ENCODE assay signal across 1 cellular context in the genomic region with DNA sequence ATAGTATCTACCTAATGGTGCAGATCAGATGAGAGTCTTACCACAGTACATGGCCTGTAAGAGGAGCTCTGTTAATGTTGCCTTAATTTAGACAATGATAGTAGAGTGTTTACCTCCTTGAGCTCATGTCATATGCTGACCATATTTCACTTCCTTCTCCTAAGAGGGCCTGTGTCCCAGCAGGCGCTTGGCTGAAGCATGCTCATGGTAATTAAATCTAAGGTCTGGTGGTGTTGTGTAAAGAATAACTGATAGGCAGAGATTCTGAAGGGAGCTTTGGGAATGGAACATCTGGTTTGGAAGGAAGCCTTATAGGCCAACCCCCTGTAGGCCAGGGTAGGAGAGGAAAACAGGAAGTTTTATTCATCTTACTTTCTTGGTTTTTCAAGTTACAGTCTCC.
TF ChIP-seq lines count a peak whose summit lies in the region.

No MANE protein-coding gene starts in this region.

TF ChIP-seq in H1, 55 proteins besides CTCF, POLR2A, EP300 and RAD21 (continued from another document):
- TF ChIP-seq, protein P1, sequence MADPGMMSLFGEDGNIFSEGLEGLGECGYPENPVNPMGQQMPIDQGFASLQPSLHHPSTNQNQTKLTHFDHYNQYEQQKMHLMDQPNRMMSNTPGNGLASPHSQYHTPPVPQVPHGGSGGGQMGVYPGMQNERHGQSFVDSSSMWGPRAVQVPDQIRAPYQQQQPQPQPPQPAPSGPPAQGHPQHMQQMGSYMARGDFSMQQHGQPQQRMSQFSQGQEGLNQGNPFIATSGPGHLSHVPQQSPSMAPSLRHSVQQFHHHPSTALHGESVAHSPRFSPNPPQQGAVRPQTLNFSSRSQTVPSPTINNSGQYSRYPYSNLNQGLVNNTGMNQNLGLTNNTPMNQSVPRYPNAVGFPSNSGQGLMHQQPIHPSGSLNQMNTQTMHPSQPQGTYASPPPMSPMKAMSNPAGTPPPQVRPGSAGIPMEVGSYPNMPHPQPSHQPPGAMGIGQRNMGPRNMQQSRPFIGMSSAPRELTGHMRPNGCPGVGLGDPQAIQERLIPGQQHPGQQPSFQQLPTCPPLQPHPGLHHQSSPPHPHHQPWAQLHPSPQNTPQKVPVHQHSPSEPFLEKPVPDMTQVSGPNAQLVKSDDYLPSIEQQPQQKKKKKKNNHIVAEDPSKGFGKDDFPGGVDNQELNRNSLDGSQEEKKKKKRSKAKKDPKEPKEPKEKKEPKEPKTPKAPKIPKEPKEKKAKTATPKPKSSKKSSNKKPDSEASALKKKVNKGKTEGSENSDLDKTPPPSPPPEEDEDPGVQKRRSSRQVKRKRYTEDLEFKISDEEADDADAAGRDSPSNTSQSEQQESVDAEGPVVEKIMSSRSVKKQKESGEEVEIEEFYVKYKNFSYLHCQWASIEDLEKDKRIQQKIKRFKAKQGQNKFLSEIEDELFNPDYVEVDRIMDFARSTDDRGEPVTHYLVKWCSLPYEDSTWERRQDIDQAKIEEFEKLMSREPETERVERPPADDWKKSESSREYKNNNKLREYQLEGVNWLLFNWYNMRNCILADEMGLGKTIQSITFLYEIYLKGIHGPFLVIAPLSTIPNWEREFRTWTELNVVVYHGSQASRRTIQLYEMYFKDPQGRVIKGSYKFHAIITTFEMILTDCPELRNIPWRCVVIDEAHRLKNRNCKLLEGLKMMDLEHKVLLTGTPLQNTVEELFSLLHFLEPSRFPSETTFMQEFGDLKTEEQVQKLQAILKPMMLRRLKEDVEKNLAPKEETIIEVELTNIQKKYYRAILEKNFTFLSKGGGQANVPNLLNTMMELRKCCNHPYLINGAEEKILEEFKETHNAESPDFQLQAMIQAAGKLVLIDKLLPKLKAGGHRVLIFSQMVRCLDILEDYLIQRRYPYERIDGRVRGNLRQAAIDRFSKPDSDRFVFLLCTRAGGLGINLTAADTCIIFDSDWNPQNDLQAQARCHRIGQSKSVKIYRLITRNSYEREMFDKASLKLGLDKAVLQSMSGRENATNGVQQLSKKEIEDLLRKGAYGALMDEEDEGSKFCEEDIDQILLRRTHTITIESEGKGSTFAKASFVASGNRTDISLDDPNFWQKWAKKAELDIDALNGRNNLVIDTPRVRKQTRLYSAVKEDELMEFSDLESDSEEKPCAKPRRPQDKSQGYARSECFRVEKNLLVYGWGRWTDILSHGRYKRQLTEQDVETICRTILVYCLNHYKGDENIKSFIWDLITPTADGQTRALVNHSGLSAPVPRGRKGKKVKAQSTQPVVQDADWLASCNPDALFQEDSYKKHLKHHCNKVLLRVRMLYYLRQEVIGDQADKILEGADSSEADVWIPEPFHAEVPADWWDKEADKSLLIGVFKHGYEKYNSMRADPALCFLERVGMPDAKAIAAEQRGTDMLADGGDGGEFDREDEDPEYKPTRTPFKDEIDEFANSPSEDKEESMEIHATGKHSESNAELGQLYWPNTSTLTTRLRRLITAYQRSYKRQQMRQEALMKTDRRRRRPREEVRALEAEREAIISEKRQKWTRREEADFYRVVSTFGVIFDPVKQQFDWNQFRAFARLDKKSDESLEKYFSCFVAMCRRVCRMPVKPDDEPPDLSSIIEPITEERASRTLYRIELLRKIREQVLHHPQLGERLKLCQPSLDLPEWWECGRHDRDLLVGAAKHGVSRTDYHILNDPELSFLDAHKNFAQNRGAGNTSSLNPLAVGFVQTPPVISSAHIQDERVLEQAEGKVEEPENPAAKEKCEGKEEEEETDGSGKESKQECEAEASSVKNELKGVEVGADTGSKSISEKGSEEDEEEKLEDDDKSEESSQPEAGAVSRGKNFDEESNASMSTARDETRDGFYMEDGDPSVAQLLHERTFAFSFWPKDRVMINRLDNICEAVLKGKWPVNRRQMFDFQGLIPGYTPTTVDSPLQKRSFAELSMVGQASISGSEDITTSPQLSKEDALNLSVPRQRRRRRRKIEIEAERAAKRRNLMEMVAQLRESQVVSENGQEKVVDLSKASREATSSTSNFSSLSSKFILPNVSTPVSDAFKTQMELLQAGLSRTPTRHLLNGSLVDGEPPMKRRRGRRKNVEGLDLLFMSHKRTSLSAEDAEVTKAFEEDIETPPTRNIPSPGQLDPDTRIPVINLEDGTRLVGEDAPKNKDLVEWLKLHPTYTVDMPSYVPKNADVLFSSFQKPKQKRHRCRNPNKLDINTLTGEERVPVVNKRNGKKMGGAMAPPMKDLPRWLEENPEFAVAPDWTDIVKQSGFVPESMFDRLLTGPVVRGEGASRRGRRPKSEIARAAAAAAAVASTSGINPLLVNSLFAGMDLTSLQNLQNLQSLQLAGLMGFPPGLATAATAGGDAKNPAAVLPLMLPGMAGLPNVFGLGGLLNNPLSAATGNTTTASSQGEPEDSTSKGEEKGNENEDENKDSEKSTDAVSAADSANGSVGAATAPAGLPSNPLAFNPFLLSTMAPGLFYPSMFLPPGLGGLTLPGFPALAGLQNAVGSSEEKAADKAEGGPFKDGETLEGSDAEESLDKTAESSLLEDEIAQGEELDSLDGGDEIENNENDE (IDR thresholded peaks at IDR 0.05; ENCODE audit: insufficient replicate concordance, low read length): no peak
- no peak for TF ChIP-seq KDM1A (IDR thresholded peaks at IDR 0.05; ENCODE audit: borderline replicate concordance, low read length)
- TF ChIP-seq BRCA1 (IDR thresholded peaks at IDR 0.05; ENCODE audit: low read depth, low read length): no peak
- TF ChIP-seq, protein P2, sequence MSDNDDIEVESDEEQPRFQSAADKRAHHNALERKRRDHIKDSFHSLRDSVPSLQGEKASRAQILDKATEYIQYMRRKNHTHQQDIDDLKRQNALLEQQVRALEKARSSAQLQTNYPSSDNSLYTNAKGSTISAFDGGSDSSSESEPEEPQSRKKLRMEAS (IDR thresholded peaks at IDR 0.05): no peak
